Comparison of ENCODE assay signal across 1 cellular context in genomic region chr15:51818156-51818555, GRCh38.
TF ChIP-seq lines count a peak whose summit lies in the region.

No MANE protein-coding gene starts in this region.

TF ChIP-seq in SK-N-SH treated with all-trans-retinoic acid at 6 μM for 48 hours, 23 proteins besides CTCF, POLR2A, EP300 and RAD21 (continued from another document):
- TF ChIP-seq, protein P1, sequence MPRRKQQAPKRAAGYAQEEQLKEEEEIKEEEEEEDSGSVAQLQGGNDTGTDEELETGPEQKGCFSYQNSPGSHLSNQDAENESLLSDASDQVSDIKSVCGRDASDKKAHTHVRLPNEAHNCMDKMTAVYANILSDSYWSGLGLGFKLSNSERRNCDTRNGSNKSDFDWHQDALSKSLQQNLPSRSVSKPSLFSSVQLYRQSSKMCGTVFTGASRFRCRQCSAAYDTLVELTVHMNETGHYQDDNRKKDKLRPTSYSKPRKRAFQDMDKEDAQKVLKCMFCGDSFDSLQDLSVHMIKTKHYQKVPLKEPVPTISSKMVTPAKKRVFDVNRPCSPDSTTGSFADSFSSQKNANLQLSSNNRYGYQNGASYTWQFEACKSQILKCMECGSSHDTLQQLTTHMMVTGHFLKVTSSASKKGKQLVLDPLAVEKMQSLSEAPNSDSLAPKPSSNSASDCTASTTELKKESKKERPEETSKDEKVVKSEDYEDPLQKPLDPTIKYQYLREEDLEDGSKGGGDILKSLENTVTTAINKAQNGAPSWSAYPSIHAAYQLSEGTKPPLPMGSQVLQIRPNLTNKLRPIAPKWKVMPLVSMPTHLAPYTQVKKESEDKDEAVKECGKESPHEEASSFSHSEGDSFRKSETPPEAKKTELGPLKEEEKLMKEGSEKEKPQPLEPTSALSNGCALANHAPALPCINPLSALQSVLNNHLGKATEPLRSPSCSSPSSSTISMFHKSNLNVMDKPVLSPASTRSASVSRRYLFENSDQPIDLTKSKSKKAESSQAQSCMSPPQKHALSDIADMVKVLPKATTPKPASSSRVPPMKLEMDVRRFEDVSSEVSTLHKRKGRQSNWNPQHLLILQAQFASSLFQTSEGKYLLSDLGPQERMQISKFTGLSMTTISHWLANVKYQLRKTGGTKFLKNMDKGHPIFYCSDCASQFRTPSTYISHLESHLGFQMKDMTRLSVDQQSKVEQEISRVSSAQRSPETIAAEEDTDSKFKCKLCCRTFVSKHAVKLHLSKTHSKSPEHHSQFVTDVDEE (CRISPR knock-in tag; IDR thresholded peaks at IDR 0.05), result no peak
- TF ChIP-seq ISL1 (CRISPR knock-in tag; IDR thresholded peaks at IDR 0.05), result no peak
- no peak for TF ChIP-seq BACH2 (CRISPR knock-in tag; IDR thresholded peaks at IDR 0.05; ENCODE audit: borderline replicate concordance)
